ENCODE assay signal across 16 cellular contexts in the genomic region with DNA sequence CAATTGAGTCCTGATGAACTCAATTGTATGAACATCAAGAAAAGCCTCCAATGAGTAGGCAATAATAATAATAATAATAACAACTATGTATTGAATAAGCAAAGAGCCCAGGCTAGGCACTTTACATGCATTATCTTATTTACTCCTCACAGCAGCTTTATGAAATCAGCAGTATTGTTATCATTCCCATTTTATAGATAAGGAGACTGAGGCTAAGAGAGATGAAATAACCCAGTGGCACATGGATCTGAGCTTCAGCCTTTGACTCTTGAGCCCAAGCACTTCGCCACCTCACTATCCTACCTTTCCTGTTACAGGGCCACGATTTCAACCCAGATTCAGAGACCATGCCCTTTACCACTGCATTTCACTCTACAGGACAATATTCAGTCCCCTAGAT. TPM values are rescaled to one million over a fixed set of nuclear protein-coding genes. Genes with fewer than 3 reads are reported as not detected.
DNase-seq lines count a peak whose midpoint lies in the region; ATAC-seq and TF ChIP-seq lines count a peak whose summit lies in the region.
"Had no signal": no experiment of that assay in that cellular context is flagged by ENCODE, and none has a peak within 500 bp of the region (broad histone marks: within the 10 kb centered on the region; RNA-seq: fewer than 3 reads in every experiment).

No MANE protein-coding gene starts in this region.

- intact Hi-C loops in activated CD4-positive, alpha-beta T cell treated with anti-CD3 and anti-CD28 coated beads, Interleukin-2, amount 10 ng/mL, durations not matched to agents 24 days and 14 days (cut with micrococcal nuclease): loop anchor here (10.0 kb wide), 1 partner anchor 400 kb away; a partner anchor contains a TSS
- intact Hi-C loops in activated T-helper 2 cell treated with anti-CD3 and anti-CD28 coated beads, Interferon-gamma antibody, Interleukin-2, Interleukin-4, amounts not matched to agents 10 μg/mL and 5 μg/mL and 100 μg/mL, durations not matched to agents 14 hours and 24 hours and 36 hours (cut with micrococcal nuclease): loop anchor here (5.0 to 10.0 kb wide), 2 partner anchors 53 to 410 kb away; no protein-coding TSS in a partner anchor

- TF ChIP-seq POLR2A in GM18505 (IDR thresholded peaks at IDR 0.05; ENCODE audit: borderline replicate concordance, extremely low read depth, insufficient read depth, insufficient read length): no peak

- no peak for DNase-seq in activated CD4-positive, alpha-beta T cell treated with anti-CD3 and anti-CD28 coated beads, Interleukin-2, amount 10 ng/mL, durations not matched to agents 24 days and 14 days
- DNase-seq in activated CD4-positive, alpha-beta T cell treated with anti-CD3 and anti-CD28 coated beads, Interleukin-2, amount 50 U/mL, for 1 hour: no peak
- DNase-seq in activated T-helper 2 cell treated with anti-CD3 and anti-CD28 coated beads, Interferon-gamma antibody, Interleukin-2, Interleukin-4, amounts not matched to agents 10 μg/mL and 5 μg/mL and 100 μg/mL, durations not matched to agents 14 hours and 24 hours and 36 hours (ENCODE audit: low spot score): no peak
- DNase-seq in natural killer cell treated with Interleukin-12 subunit alpha and Interleukin-12 subunit beta and Interleukin-15 and Interleukin-18, amount 100 ng/mL, for 72 hours (ENCODE audit: low spot score): no peak
- DNase-seq in NCI-H510A (lab: John Stamatoyannopoulos, UW): no peak
- DNase-seq: activated CD4-positive, CD25-positive, alpha-beta regulatory T cell; activated T-cell treated with anti-CD3 and anti-CD28 coated beads, Interleukin-2, amount 50 U/mL, for 1 hour; DMS79 treated with DMSO at 0.1 percent for 48 hours; NCI-H146; retina; stimulated activated naive CD4-positive, alpha-beta T cell treated with Interleukin-2 at 50 U/mL for 16 hours; upper lobe of right lung had no signal

- H3K4me1 Mint-ChIP-seq in activated CD4-positive, alpha-beta T cell treated with anti-CD3 and anti-CD28 coated beads, Interleukin-2, amount 10 ng/mL, durations not matched to agents 24 days and 14 days: peaks cover 52% of the 10 kb centered on the region
- peaks cover 47% of the 10 kb centered on the region for H3K4me1 Mint-ChIP-seq in activated T-helper 2 cell treated with anti-CD3 and anti-CD28 coated beads, Interferon-gamma antibody, Interleukin-2, Interleukin-4, amounts not matched to agents 10 μg/mL and 5 μg/mL and 100 μg/mL, durations not matched to agents 14 hours and 24 hours and 36 hours (ENCODE audit: low read depth)
- H3K4me1 Mint-ChIP-seq in natural killer cell treated with Interleukin-12 subunit alpha and Interleukin-12 subunit beta and Interleukin-15 and Interleukin-18, amount 100 ng/mL, for 72 hours (ENCODE audit: low read depth in 2 of 2): peaks cover 53 to 54% of the 10 kb centered on the region in 2 donors

- no peaks in the 10 kb centered on the region for H3K9me3 Mint-ChIP-seq in activated CD4-positive, alpha-beta T cell treated with anti-CD3 and anti-CD28 coated beads, Interleukin-2, amount 10 ng/mL, durations not matched to agents 24 days and 14 days
- H3K9me3 Mint-ChIP-seq in activated T-helper 2 cell treated with anti-CD3 and anti-CD28 coated beads, Interferon-gamma antibody, Interleukin-2, Interleukin-4, amounts not matched to agents 10 μg/mL and 5 μg/mL and 100 μg/mL, durations not matched to agents 14 hours and 24 hours and 36 hours: no peaks in the 10 kb centered on the region
- H3K9me3 Mint-ChIP-seq in natural killer cell treated with Interleukin-12 subunit alpha and Interleukin-12 subunit beta and Interleukin-15 and Interleukin-18, amount 100 ng/mL, for 72 hours: no peaks in the 10 kb centered on the region

- H3K4me3 Mint-ChIP-seq in activated CD4-positive, alpha-beta T cell treated with anti-CD3 and anti-CD28 coated beads, Interleukin-2, amount 10 ng/mL, durations not matched to agents 24 days and 14 days: peak overlapping the region; percentile 45
- H3K4me3 Mint-ChIP-seq in activated T-helper 2 cell treated with anti-CD3 and anti-CD28 coated beads, Interferon-gamma antibody, Interleukin-2, Interleukin-4, amounts not matched to agents 10 μg/mL and 5 μg/mL and 100 μg/mL, durations not matched to agents 14 hours and 24 hours and 36 hours (ENCODE audit: low read depth): peak overlapping the region; percentile 42
- peak overlapping the region; percentile 93 for H3K4me3 Mint-ChIP-seq in natural killer cell treated with Interleukin-12 subunit alpha and Interleukin-12 subunit beta and Interleukin-15 and Interleukin-18, amount 100 ng/mL, for 72 hours

- H3K27ac ChIP-seq in DOHH2 (ENCODE audit: low read depth, low read length): peak overlapping the region; percentile 89

- no peak for ATAC-seq in natural killer cell treated with Interleukin-12 subunit alpha and Interleukin-12 subunit beta and Interleukin-15 and Interleukin-18, amount 100 ng/mL, for 72 hours
- no peak for ATAC-seq in GM19035 (IDR thresholded peaks at IDR 0.05; ENCODE audit: unreplicated experiment)
- no peak for ATAC-seq in GM18505 (IDR thresholded peaks at IDR 0.05; ENCODE audit: unreplicated experiment)

- peaks cover 67% of the 10 kb centered on the region for H3K4me1 ChIP-seq in DOHH2 (ENCODE audit: control insufficient read depth, low read length)

- peak overlapping the region; percentile 94 for H3K4me2 ChIP-seq in DOHH2 (ENCODE audit: low read length)

- no peaks in the 10 kb centered on the region for H4K20me1 ChIP-seq in DOHH2 (ENCODE audit: control insufficient read depth, insufficient read depth, low read depth, low read length)

- no peak for TF ChIP-seq CTCF in DOHH2 (IDR thresholded peaks at IDR 0.05; ENCODE audit: low read depth, low read length, poor library complexity, severe bottlenecking)

- no peaks in the 10 kb centered on the region for H3K9me3 ChIP-seq in DOHH2 (ENCODE audit: control insufficient read depth, insufficient read depth, low read length)
- H3K9me3 ChIP-seq: upper lobe of right lung had no signal

- H3K36me3 Mint-ChIP-seq in activated CD4-positive, alpha-beta T cell treated with anti-CD3 and anti-CD28 coated beads, Interleukin-2, amount 10 ng/mL, durations not matched to agents 24 days and 14 days (ENCODE audit: low read depth): peaks cover 18% of the 10 kb centered on the region
- H3K36me3 Mint-ChIP-seq in activated T-helper 2 cell treated with anti-CD3 and anti-CD28 coated beads, Interferon-gamma antibody, Interleukin-2, Interleukin-4, amounts not matched to agents 10 μg/mL and 5 μg/mL and 100 μg/mL, durations not matched to agents 14 hours and 24 hours and 36 hours (ENCODE audit: low read depth): peaks cover 39% of the 10 kb centered on the region
- H3K36me3 Mint-ChIP-seq in natural killer cell treated with Interleukin-12 subunit alpha and Interleukin-12 subunit beta and Interleukin-15 and Interleukin-18, amount 100 ng/mL, for 72 hours: peaks cover 10% of the 10 kb centered on the region

- H3F3A ChIP-seq in DOHH2 (ENCODE audit: control insufficient read depth, insufficient read depth): peaks cover 17% of the 10 kb centered on the region

- peak overlapping the region; percentile 8 for H3K27ac Mint-ChIP-seq in activated CD4-positive, alpha-beta T cell treated with anti-CD3 and anti-CD28 coated beads, Interleukin-2, amount 10 ng/mL, durations not matched to agents 24 days and 14 days
- H3K27ac Mint-ChIP-seq in activated T-helper 2 cell treated with anti-CD3 and anti-CD28 coated beads, Interferon-gamma antibody, Interleukin-2, Interleukin-4, amounts not matched to agents 10 μg/mL and 5 μg/mL and 100 μg/mL, durations not matched to agents 14 hours and 24 hours and 36 hours: peak overlapping the region; percentile 28
- H3K27ac Mint-ChIP-seq in natural killer cell treated with Interleukin-12 subunit alpha and Interleukin-12 subunit beta and Interleukin-15 and Interleukin-18, amount 100 ng/mL, for 72 hours: peak overlapping the region in 1 of 2 donors; percentile 96

- H3K79me2 ChIP-seq in DOHH2 (ENCODE audit: control insufficient read depth, low read length): peaks cover 86% of the 10 kb centered on the region

- no peaks in the 10 kb centered on the region for H3K27me3 Mint-ChIP-seq in activated CD4-positive, alpha-beta T cell treated with anti-CD3 and anti-CD28 coated beads, Interleukin-2, amount 10 ng/mL, durations not matched to agents 24 days and 14 days
- no peaks in the 10 kb centered on the region for H3K27me3 Mint-ChIP-seq in activated T-helper 2 cell treated with anti-CD3 and anti-CD28 coated beads, Interferon-gamma antibody, Interleukin-2, Interleukin-4, amounts not matched to agents 10 μg/mL and 5 μg/mL and 100 μg/mL, durations not matched to agents 14 hours and 24 hours and 36 hours (ENCODE audit: low read depth)
- peaks cover 0 to 10% of the 10 kb centered on the region in 2 donors for H3K27me3 Mint-ChIP-seq in natural killer cell treated with Interleukin-12 subunit alpha and Interleukin-12 subunit beta and Interleukin-15 and Interleukin-18, amount 100 ng/mL, for 72 hours

- peak overlapping the region; percentile 81 for H3K4me3 ChIP-seq in DOHH2 (ENCODE audit: low read length)
- H3K4me3 ChIP-seq: upper lobe of right lung had no signal

- no peaks in the 10 kb centered on the region for H3K9me2 ChIP-seq in DOHH2 (replicated peaks; ENCODE audit: control insufficient read depth, low read length)

- peaks cover 64% of the 10 kb centered on the region for H3K36me3 ChIP-seq in DOHH2 (ENCODE audit: control insufficient read depth, low read length)
- H3K36me3 ChIP-seq: upper lobe of right lung had no signal

- H3K27me3 ChIP-seq in DOHH2 (ENCODE audit: control insufficient read depth, low read length): no peaks in the 10 kb centered on the region
- H3K27me3 ChIP-seq: upper lobe of right lung had no signal

RNA-seq across cellular contexts. Expression of a gene that starts 3.2 kb away (rescaled TPM):
- 20.6 and 21.0 TPM in 2 replicates for total RNA-seq in activated CD4-positive, alpha-beta T cell treated with anti-CD3 and anti-CD28 coated beads, Interleukin-2, amount 10 ng/mL, durations not matched to agents 24 days and 14 days
- 28.4 and 29.7 TPM in 2 replicates for total RNA-seq in activated T-helper 2 cell treated with anti-CD3 and anti-CD28 coated beads, Interferon-gamma antibody, Interleukin-2, Interleukin-4, amounts not matched to agents 10 μg/mL and 5 μg/mL and 100 μg/mL, durations not matched to agents 14 hours and 24 hours and 36 hours
- total RNA-seq in natural killer cell treated with Interleukin-12 subunit alpha and Interleukin-12 subunit beta and Interleukin-15 and Interleukin-18, amount 100 ng/mL, for 72 hours: 10 to 100 TPM; 25.4 to 44.2 TPM
- total RNA-seq: MCF 10A had no signal

RNA-seq across cellular contexts. Expression of a gene that starts 9.3 kb away (rescaled TPM):
- total RNA-seq in activated CD4-positive, alpha-beta T cell treated with anti-CD3 and anti-CD28 coated beads, Interleukin-2, amount 10 ng/mL, durations not matched to agents 24 days and 14 days: 44.4 and 47.7 TPM in 2 replicates
- 48.7 and 51.1 TPM in 2 replicates for total RNA-seq in activated T-helper 2 cell treated with anti-CD3 and anti-CD28 coated beads, Interferon-gamma antibody, Interleukin-2, Interleukin-4, amounts not matched to agents 10 μg/mL and 5 μg/mL and 100 μg/mL, durations not matched to agents 14 hours and 24 hours and 36 hours
- 10 to 100 TPM; 38.6 to 49.1 TPM for total RNA-seq in natural killer cell treated with Interleukin-12 subunit alpha and Interleukin-12 subunit beta and Interleukin-15 and Interleukin-18, amount 100 ng/mL, for 72 hours

Comparison
In these comparisons a context has a peak if more than half of its experiments do, and no peak if none do; other contexts are left out.
1. H3K4me3 Mint-ChIP-seq: peak in every context shown above with its lines; median percentile 93 in natural killer cell treated with Interleukin-12 subunit alpha and Interleukin-12 subunit beta and Interleukin-15 and Interleukin-18, amount 100 ng/mL, for 72 hours; 45 in activated CD4-positive, alpha-beta T cell treated with anti-CD3 and anti-CD28 coated beads, Interleukin-2, amount 10 ng/mL, durations not matched to agents 24 days and 14 days; 42 in activated T-helper 2 cell treated with anti-CD3 and anti-CD28 coated beads, Interferon-gamma antibody, Interleukin-2, Interleukin-4, amounts not matched to agents 10 μg/mL and 5 μg/mL and 100 μg/mL, durations not matched to agents 14 hours and 24 hours and 36 hours.